Comparison of ENCODE assay signal across 20 cellular contexts in genomic region chr12:128619263-128619662, GRCh38.
"Had no signal": no experiment of that assay in that cellular context is flagged by ENCODE, and none has a peak within 500 bp of the region (broad histone marks: within the 10 kb centered on the region; RNA-seq: fewer than 3 reads in every experiment).

No MANE protein-coding gene starts in this region.

- H3K27me3 ChIP-seq: SJSA1 had no signal

- DNase-seq: KBM-7, MV-4-11, NCI-H1048, NCI-H1105, NCI-H1417, NCI-H1436 treated with DMSO at 0.1 percent for 48 hours, NCI-H1694 treated with DMSO at 0.1 percent for 48 hours, NCI-H1930, NCI-H2081, NCI-H2107, NCI-H2171, NCI-H226, NCI-H446, NCI-H510A treated with DMSO at 0.1 percent for 48 hours, Right ventricle myocardium superior, RPMI8226, SIG-M5 had no signal

- H3K4me1 ChIP-seq: SJSA1 had no signal

- H3K9me3 ChIP-seq: SJSA1 had no signal

- H3K36me3 ChIP-seq: SJSA1 had no signal

- H3K4me3 ChIP-seq: SJSA1, SK-N-MC had no signal

- H3K27ac ChIP-seq: HL-60, SJSA1, SK-N-MC had no signal
